ENCODE assay signal across 15 cellular contexts in the genomic region with DNA sequence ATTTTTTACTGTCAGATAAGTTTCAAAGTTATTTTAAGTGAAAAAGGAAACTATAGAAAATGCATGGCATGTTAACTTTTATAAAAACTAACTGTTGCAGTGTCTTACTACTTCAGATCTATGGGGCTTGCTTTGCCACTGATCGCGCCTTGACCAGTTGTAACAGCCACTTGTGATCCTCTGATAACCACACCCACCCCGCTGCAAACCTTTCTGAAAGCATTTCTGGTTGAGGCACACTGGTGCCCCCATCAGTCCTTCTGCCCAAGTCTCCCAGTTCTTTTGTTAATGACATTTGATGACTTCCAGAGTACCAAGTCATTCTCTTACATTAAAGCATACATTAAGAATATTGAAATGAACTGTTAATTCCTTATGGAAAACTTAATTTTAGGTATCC.
A peak's percentile ranks its signal among the peaks of the same experiment; 100 is the strongest.
DNase-seq lines count a peak whose midpoint lies in the region; ATAC-seq and TF ChIP-seq lines count a peak whose summit lies in the region.
"Had no signal": no experiment of that assay in that cellular context is flagged by ENCODE, and none has a peak within 500 bp of the region (broad histone marks: within the 10 kb centered on the region; RNA-seq: fewer than 3 reads in every experiment).

No MANE protein-coding gene starts in this region.

- H3K9me2 ChIP-seq in SK-N-SH: no peaks in the 10 kb centered on the region

- H3K9me3 ChIP-seq in SK-N-SH (no peaks in the 10 kb centered on the region), SJCRH30 (replicated peaks) (no peaks in the 10 kb centered on the region)

- DNase-seq in SK-N-SH (no peak), SJCRH30 (peak; percentile 16 to 17), iPS-NIHi7 (ENCODE audit: extremely low spot score) (peak; percentile 69), H4 (ENCODE audit: low spot score) (no peak)
- peak; percentile 34 for DNase-seq in stimulated activated CD8-positive, alpha-beta memory T cell treated with anti-CD3 and anti-CD28 coated beads, Interleukin-4, amount 100 ng/mL, for 48 hours
- DNase-seq: activated effector memory CD4-positive, alpha-beta T cell treated with Interleukin-2 at 50 U/mL for 16 hours; right cardiac atrium; RPMI8226; WERI-Rb-1 had no signal

- no peak overlapping the region for H3K4me3 ChIP-seq in SK-N-SH (ENCODE audit: low read depth in 2 of 2, low read length in 1 of 2)
- no peak overlapping the region for H3K4me3 ChIP-seq in SJCRH30
- H3K4me3 ChIP-seq: coronary artery had no signal

- ATAC-seq in SK-N-SH treated with all-trans-retinoic acid at 6 μM for 48 hours: no peak
- ATAC-seq in GM18907 (IDR thresholded peaks at IDR 0.05; ENCODE audit: unreplicated experiment): no peak
- no peak for ATAC-seq in GM21717 (IDR thresholded peaks at IDR 0.05; ENCODE audit: unreplicated experiment)

- H3K36me3 ChIP-seq in SK-N-SH (replicated peaks in 1 of 2; ENCODE audit: control insufficient read depth in 1 of 2, insufficient read depth in 2 of 2, low read length in 1 of 2) (peaks cover 3 to 7% of the 10 kb centered on the region in 2 experiments), SJCRH30 (0 out of 2 replicates have a peak, but pooled peaks cover 2% of the 10 kb centered on the region)

- peaks cover 16% of the 10 kb centered on the region for H3F3A ChIP-seq in SK-N-SH (replicated peaks; ENCODE audit: insufficient read depth)

- H2AFZ ChIP-seq in SK-N-SH (ENCODE audit: low read depth): no peak overlapping the region

- H3K27ac ChIP-seq in SK-N-SH (ENCODE audit: low read depth in 2 of 2, low read length in 1 of 2) (peak overlapping the region in 1 of 2 experiments; percentile 10; a peak in 2 of 4 replicates), SJCRH30 (no peak overlapping the region)
- H3K27ac ChIP-seq: 22Rv1, coronary artery, KMS-11, WERI-Rb-1 had no signal

- WGBS in SK-N-SH (ENCODE audit: low lambda C conversion rate): 92% methylated on average over 3 of the region's 3 CpGs

- H3K9ac ChIP-seq in SK-N-SH: no peak overlapping the region
- H3K9ac ChIP-seq: KMS-11 had no signal

- H3K4me2 ChIP-seq in SK-N-SH: peak overlapping the region; percentile 27
- H3K4me2 ChIP-seq: KMS-11 had no signal

- H4K20me1 ChIP-seq in SK-N-SH (ENCODE audit: insufficient read depth): peaks cover 98% of the 10 kb centered on the region

- H3K4me1 ChIP-seq in SK-N-SH (ENCODE audit: control insufficient read depth in 1 of 2, insufficient read depth in 2 of 2, low read depth in 1 of 2, low read length in 1 of 2) (peaks cover 17 to 34% of the 10 kb centered on the region in 2 experiments), SJCRH30 (peaks cover 24% of the 10 kb centered on the region)

- POLR2A ChIA-PET in SK-N-SH (lab: Yijun Ruan, JAX): no interaction called here

- TF ChIP-seq RAD21 in SK-N-SH (IDR thresholded peaks at IDR 0.05; ENCODE audit: low read length): no peak

- H3K27me3 ChIP-seq in SK-N-SH (ENCODE audit: insufficient read depth) (no peaks in the 10 kb centered on the region), SJCRH30 (no peaks in the 10 kb centered on the region)

- CTCF ChIA-PET in SK-N-SH (lab: Yijun Ruan, JAX): interaction anchor here (1.4 to 1.7 kb wide), 2 partner anchors 10 to 105 kb away, joined by 4 to 6 read pairs; no protein-coding TSS in a partner anchor

- H3K79me2 ChIP-seq in SK-N-SH (ENCODE audit: insufficient read depth): peaks cover 95% of the 10 kb centered on the region

- no peak for TF ChIP-seq EP300 in SK-N-SH (IDR thresholded peaks at IDR 0.05; ENCODE audit: borderline replicate concordance in 1 of 2, low read depth in 1 of 2, low read length in 1 of 2)

- no peak for TF ChIP-seq CTCF in SK-N-SH (IDR thresholded peaks at IDR 0.05)

TF ChIP-seq in SK-N-SH, 30 proteins besides CTCF, POLR2A, EP300 and RAD21:
- TF ChIP-seq, protein P1, sequence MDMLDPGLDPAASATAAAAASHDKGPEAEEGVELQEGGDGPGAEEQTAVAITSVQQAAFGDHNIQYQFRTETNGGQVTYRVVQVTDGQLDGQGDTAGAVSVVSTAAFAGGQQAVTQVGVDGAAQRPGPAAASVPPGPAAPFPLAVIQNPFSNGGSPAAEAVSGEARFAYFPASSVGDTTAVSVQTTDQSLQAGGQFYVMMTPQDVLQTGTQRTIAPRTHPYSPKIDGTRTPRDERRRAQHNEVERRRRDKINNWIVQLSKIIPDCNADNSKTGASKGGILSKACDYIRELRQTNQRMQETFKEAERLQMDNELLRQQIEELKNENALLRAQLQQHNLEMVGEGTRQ (IDR thresholded peaks at IDR 0.05; ENCODE audit: borderline replicate concordance, low read depth, low read length): no peak
- TF ChIP-seq NFIC (IDR thresholded peaks at IDR 0.05; ENCODE audit: borderline replicate concordance): no peak
- no peak for TF ChIP-seq EZH2phosphoT487 (IDR thresholded peaks at IDR 0.05; ENCODE audit: borderline replicate concordance, low read depth)
- no peak for TF ChIP-seq FOSL2 (IDR thresholded peaks at IDR 0.05; ENCODE audit: borderline replicate concordance, low read depth)
- TF ChIP-seq, protein P2, sequence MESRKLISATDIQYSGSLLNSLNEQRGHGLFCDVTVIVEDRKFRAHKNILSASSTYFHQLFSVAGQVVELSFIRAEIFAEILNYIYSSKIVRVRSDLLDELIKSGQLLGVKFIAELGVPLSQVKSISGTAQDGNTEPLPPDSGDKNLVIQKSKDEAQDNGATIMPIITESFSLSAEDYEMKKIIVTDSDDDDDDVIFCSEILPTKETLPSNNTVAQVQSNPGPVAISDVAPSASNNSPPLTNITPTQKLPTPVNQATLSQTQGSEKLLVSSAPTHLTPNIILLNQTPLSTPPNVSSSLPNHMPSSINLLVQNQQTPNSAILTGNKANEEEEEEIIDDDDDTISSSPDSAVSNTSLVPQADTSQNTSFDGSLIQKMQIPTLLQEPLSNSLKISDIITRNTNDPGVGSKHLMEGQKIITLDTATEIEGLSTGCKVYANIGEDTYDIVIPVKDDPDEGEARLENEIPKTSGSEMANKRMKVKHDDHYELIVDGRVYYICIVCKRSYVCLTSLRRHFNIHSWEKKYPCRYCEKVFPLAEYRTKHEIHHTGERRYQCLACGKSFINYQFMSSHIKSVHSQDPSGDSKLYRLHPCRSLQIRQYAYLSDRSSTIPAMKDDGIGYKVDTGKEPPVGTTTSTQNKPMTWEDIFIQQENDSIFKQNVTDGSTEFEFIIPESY (IDR thresholded peaks at IDR 0.05; ENCODE audit: borderline replicate concordance, low read depth): no peak
- no peak for TF ChIP-seq FOXM1 (IDR thresholded peaks at IDR 0.05; ENCODE audit: low read depth)
TF ChIP-seq in SK-N-SH: peak in this region for 0.

TF ChIP-seq in SK-N-SH treated with all-trans-retinoic acid at 6 μM for 48 hours, 23 proteins besides CTCF, POLR2A, EP300 and RAD21:
- TF ChIP-seq ZNF8 (CRISPR knock-in tag; IDR thresholded peaks at IDR 0.05) (no peak), SNAI2 (CRISPR knock-in tag; IDR thresholded peaks at IDR 0.05) (no peak), ZFP3 (CRISPR knock-in tag; IDR thresholded peaks at IDR 0.05) (no peak), PPARA (CRISPR knock-in tag; IDR thresholded peaks at IDR 0.05; ENCODE audit: borderline replicate concordance) (no peak), ZNF70 (CRISPR knock-in tag; IDR thresholded peaks at IDR 0.05) (no peak), ARNTL (CRISPR knock-in tag; IDR thresholded peaks at IDR 0.05; ENCODE audit: borderline replicate concordance, low read depth) (no peak), OSR1 (CRISPR knock-in tag; IDR thresholded peaks at IDR 0.05) (no peak), TCF4 (CRISPR knock-in tag; IDR thresholded peaks at IDR 0.05; ENCODE audit: borderline replicate concordance) (no peak)
- TF ChIP-seq, protein P3, sequence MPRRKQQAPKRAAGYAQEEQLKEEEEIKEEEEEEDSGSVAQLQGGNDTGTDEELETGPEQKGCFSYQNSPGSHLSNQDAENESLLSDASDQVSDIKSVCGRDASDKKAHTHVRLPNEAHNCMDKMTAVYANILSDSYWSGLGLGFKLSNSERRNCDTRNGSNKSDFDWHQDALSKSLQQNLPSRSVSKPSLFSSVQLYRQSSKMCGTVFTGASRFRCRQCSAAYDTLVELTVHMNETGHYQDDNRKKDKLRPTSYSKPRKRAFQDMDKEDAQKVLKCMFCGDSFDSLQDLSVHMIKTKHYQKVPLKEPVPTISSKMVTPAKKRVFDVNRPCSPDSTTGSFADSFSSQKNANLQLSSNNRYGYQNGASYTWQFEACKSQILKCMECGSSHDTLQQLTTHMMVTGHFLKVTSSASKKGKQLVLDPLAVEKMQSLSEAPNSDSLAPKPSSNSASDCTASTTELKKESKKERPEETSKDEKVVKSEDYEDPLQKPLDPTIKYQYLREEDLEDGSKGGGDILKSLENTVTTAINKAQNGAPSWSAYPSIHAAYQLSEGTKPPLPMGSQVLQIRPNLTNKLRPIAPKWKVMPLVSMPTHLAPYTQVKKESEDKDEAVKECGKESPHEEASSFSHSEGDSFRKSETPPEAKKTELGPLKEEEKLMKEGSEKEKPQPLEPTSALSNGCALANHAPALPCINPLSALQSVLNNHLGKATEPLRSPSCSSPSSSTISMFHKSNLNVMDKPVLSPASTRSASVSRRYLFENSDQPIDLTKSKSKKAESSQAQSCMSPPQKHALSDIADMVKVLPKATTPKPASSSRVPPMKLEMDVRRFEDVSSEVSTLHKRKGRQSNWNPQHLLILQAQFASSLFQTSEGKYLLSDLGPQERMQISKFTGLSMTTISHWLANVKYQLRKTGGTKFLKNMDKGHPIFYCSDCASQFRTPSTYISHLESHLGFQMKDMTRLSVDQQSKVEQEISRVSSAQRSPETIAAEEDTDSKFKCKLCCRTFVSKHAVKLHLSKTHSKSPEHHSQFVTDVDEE (CRISPR knock-in tag; IDR thresholded peaks at IDR 0.05): no peak
- TF ChIP-seq, protein P4, sequence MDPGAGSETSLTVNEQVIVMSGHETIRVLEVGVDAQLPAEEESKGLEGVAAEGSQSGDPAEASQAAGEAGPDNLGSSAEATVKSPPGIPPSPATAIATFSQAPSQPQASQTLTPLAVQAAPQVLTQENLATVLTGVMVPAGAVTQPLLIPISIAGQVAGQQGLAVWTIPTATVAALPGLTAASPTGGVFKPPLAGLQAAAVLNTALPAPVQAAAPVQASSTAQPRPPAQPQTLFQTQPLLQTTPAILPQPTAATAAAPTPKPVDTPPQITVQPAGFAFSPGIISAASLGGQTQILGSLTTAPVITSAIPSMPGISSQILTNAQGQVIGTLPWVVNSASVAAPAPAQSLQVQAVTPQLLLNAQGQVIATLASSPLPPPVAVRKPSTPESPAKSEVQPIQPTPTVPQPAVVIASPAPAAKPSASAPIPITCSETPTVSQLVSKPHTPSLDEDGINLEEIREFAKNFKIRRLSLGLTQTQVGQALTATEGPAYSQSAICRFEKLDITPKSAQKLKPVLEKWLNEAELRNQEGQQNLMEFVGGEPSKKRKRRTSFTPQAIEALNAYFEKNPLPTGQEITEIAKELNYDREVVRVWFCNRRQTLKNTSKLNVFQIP (CRISPR knock-in tag; IDR thresholded peaks at IDR 0.05; ENCODE audit: borderline replicate concordance, low read depth): no peak

Comparison
In these comparisons a context has a peak if more than half of its experiments do, and no peak if none do; other contexts are left out.
1. DNase-seq: peak in SJCRH30 (2 of 2), iPS-NIHi7 (single experiment) and stimulated activated CD8-positive, alpha-beta memory T cell treated with anti-CD3 and anti-CD28 coated beads, Interleukin-4, amount 100 ng/mL, for 48 hours (single experiment); none in SK-N-SH (single experiment) and H4 (single experiment).